ENCODE assay signal across 34 cellular contexts in genomic region chr2:88067189-88067588, GRCh38. TPM values are rescaled to one million over a fixed set of nuclear protein-coding genes. Genes with fewer than 3 reads are reported as not detected.
DNase-seq lines count a peak whose midpoint lies in the region; ATAC-seq and TF ChIP-seq lines count a peak whose summit lies in the region.
"Had no signal": no experiment of that assay in that cellular context is flagged by ENCODE, and none has a peak within 500 bp of the region (broad histone marks: within the 10 kb centered on the region; RNA-seq: fewer than 3 reads in every experiment).

No MANE protein-coding gene starts in this region.

- no peak overlapping the region for H3K23ac ChIP-seq in trophoblast cell (ENCODE audit: low read length)

- H2BK120ac ChIP-seq in trophoblast cell (ENCODE audit: insufficient read depth, low read length, poor library complexity), result peak overlapping the region; percentile 59

- H3K36me3 ChIP-seq in left ventricle myocardium inferior, result no peaks in the 10 kb centered on the region
- H3K36me3 ChIP-seq in trophoblast cell (ENCODE audit: control insufficient read depth in 1 of 2, insufficient read depth in 2 of 2, low read length in 2 of 2), result no peaks in the 10 kb centered on the region
- H3K36me3 ChIP-seq in esophagus squamous epithelium, result no peaks in the 10 kb centered on the region
- H3K36me3 ChIP-seq: left lung had no signal

- no peak overlapping the region for H3K4ac ChIP-seq in trophoblast cell (ENCODE audit: low read depth, low read length)

- intact Hi-C loops in Right ventricle myocardium inferior (cut with DNase I) (loop anchor here (2.0 kb wide), 1 partner anchor 34 kb away; no protein-coding TSS in a partner anchor), cardiac septum (cut with DNase I) (no loop called here), left ventricle myocardium inferior (cut with micrococcal nuclease) (no loop called here), esophagus squamous epithelium (cut with DNase I) (no loop called here)

- no peak for DNase-seq in Right ventricle myocardium inferior (ENCODE audit: missing footprints)
- no peak for DNase-seq in cardiac septum (ENCODE audit: low spot score)
- peak; percentile 35 for DNase-seq in left ventricle myocardium inferior
- DNase-seq in trophoblast cell, result no peak
- DNase-seq in epidermal melanocyte (ENCODE audit: insufficient read length, low spot score), result no peak
- no peak for DNase-seq in esophagus squamous epithelium (lab: John Stamatoyannopoulos, UW)
- DNase-seq in effector CD8-positive, alpha-beta T cell (lab: John Stamatoyannopoulos, UW), result no peak
- DNase-seq: 8988T; activated CD4-positive, alpha-beta memory T cell treated with anti-CD3 and anti-CD28 coated beads for 36 hours; activated CD4-positive, alpha-beta T cell treated with anti-CD3 and anti-CD28 coated beads for 1 hour; activated CD8-positive, alpha-beta memory T cell treated with anti-CD3 and anti-CD28 coated beads, Interleukin-2, amount 50 U/mL, for 4 hours; activated naive CD4-positive, alpha-beta T cell treated with anti-CD3 and anti-CD28 coated beads, Interleukin-2, amount 10 ng/mL, durations not matched to agents 7 days and 5 days; body of pancreas; C1 segment of cervical spinal cord; COR-L47; dorsolateral prefrontal cortex; left lung; mesendoderm; naive thymus-derived CD8-positive, alpha-beta T cell; NCI-H1092; NCI-H187; NCI-H2171; NCI-H510A treated with DMSO at 0.1 percent for 48 hours; NK-92 treated with Interleukin-12 subunit alpha and Interleukin-12 subunit beta, amount 100 ng/mL, for 24 hours; occipital lobe; stimulated activated CD4-positive, alpha-beta T cell treated with anti-CD3 and anti-CD28 coated beads, Interleukin-1b, Interleukin-23, amount 100 ng/mL, for 48 hours; stimulated activated naive CD4-positive, alpha-beta T cell treated with Interleukin-2 at 50 U/mL for 16 hours had no signal

- peak overlapping the region; percentile 70 for H4K91ac ChIP-seq in trophoblast cell (ENCODE audit: low read depth, low read length)

- peak overlapping the region; percentile 11 for H2BK5ac ChIP-seq in trophoblast cell (ENCODE audit: low read depth, low read length, poor library complexity)

- no peak overlapping the region for H2AK5ac ChIP-seq in trophoblast cell (ENCODE audit: low read length)

- H3K27me3 ChIP-seq in left ventricle myocardium inferior (ENCODE audit: low read depth) (peaks cover 21% of the 10 kb centered on the region), trophoblast cell (ENCODE audit: insufficient read depth, low read length) (no peaks in the 10 kb centered on the region), esophagus squamous epithelium (no peaks in the 10 kb centered on the region)
- H3K27me3 ChIP-seq: body of pancreas, dorsolateral prefrontal cortex, left lung had no signal

- TF ChIP-seq CTCF in left ventricle myocardium inferior (IDR thresholded peaks at IDR 0.05; ENCODE audit: borderline replicate concordance), result no peak
- no peak for TF ChIP-seq CTCF in esophagus squamous epithelium (IDR thresholded peaks at IDR 0.05)

- peaks cover 8% of the 10 kb centered on the region for H3K79me1 ChIP-seq in trophoblast cell (ENCODE audit: low read length)

- H2BK12ac ChIP-seq in trophoblast cell (ENCODE audit: low read length), result no peak overlapping the region

- peak overlapping the region; percentile 22 for H4K8ac ChIP-seq in trophoblast cell (ENCODE audit: low read depth, low read length)

- no CpG with 5 or more reads among the region's 5 CpGs for WGBS in trophoblast cell (ENCODE audit: extremely low coverage, insufficient coverage, insufficient read length)
- 73 to 88% methylated on average over 1 to 3 of the region's 5 CpGs for WGBS in esophagus squamous epithelium, 2 donors

- H3K4me2 ChIP-seq in trophoblast cell (ENCODE audit: low read length), result peak overlapping the region; percentile 49

- H3K4me3 ChIP-seq in left ventricle myocardium inferior (peak overlapping the region; percentile 69), trophoblast cell (ENCODE audit: low read depth, low read length) (no peak overlapping the region), esophagus squamous epithelium (no peak overlapping the region)
- H3K4me3 ChIP-seq: body of pancreas, dorsolateral prefrontal cortex, left lung had no signal

- H3K9me3 ChIP-seq in left ventricle myocardium inferior (replicated peaks), result no peaks in the 10 kb centered on the region
- no peaks in the 10 kb centered on the region for H3K9me3 ChIP-seq in trophoblast cell (ENCODE audit: insufficient read depth, low read depth, low read length)
- H3K9me3 ChIP-seq in esophagus squamous epithelium, result no peaks in the 10 kb centered on the region
- H3K9me3 ChIP-seq: body of pancreas, left lung had no signal

- no peaks in the 10 kb centered on the region for H3K79me2 ChIP-seq in trophoblast cell (ENCODE audit: control insufficient read depth, insufficient read depth, low read length, poor library complexity)

- H3K4me1 ChIP-seq in left ventricle myocardium inferior, result no peaks in the 10 kb centered on the region
- H3K4me1 ChIP-seq in trophoblast cell (ENCODE audit: control insufficient read depth in 1 of 2, insufficient read depth in 2 of 2, low read length in 2 of 2), result peaks cover 5 to 15% of the 10 kb centered on the region in 2 experiments
- H3K4me1 ChIP-seq in esophagus squamous epithelium, result no peaks in the 10 kb centered on the region
- H3K4me1 ChIP-seq: body of pancreas, left lung had no signal

- H3K27ac ChIP-seq in left ventricle myocardium inferior (replicated peaks) (peak overlapping the region; percentile 90), trophoblast cell (ENCODE audit: low read depth, low read length) (peak overlapping the region; percentile 30), esophagus squamous epithelium (no peak overlapping the region)
- H3K27ac ChIP-seq: body of pancreas, dorsolateral prefrontal cortex, left lung had no signal

- no peak overlapping the region for H4K12ac ChIP-seq in trophoblast cell (ENCODE audit: low read depth, low read length)

- ATAC-seq in Right ventricle myocardium inferior, result peak; percentile 82
- ATAC-seq in HG02970 (IDR thresholded peaks at IDR 0.05; ENCODE audit: low FRiP score, unreplicated experiment), result no peak
- ATAC-seq: body of pancreas; left lung; naive thymus-derived CD8-positive, alpha-beta T cell had no signal

- no peak overlapping the region for H3K18ac ChIP-seq in trophoblast cell (ENCODE audit: low read length)

- H2AFZ ChIP-seq in trophoblast cell (ENCODE audit: insufficient read depth, low read length, poor library complexity), result no peak overlapping the region

- H3K14ac ChIP-seq in trophoblast cell (ENCODE audit: low read length), result peak overlapping the region; percentile 30

- TF ChIP-seq POLR2A in esophagus squamous epithelium (IDR thresholded peaks at IDR 0.05), result no peak

- H3K9ac ChIP-seq in trophoblast cell (ENCODE audit: low read length), result no peak overlapping the region

RNA-seq across cellular contexts. Expression of gene SMYD1, which starts 0.4 kb away (rescaled TPM):
- total RNA-seq in Right ventricle myocardium inferior (544 TPM), cardiac septum (295 TPM), left ventricle myocardium inferior (389 TPM), esophagus squamous epithelium (under 1 TPM in 1 of 4 donors, not detected in 3; 0.27 TPM)
- 3.2 and 4.2 TPM in 2 replicates for polyA plus RNA-seq in trophoblast cell (2013)
- total RNA-seq: activated CD4-positive, alpha-beta memory T cell treated with anti-CD3 and anti-CD28 coated beads for 36 hours; activated T-helper 1 cell treated with anti-CD3 and anti-CD28 coated beads, Interleukin-12 subunit alpha, Interleukin-12 subunit beta, Interleukin-2, Interleukin-4 antibody, amounts not matched to agents 30 ng/mL and 10 ng/mL and 1 ng/mL, durations not matched to agents 14 hours and 24 hours and 36 hours; body of pancreas; chondrocyte; M059J; naive thymus-derived CD8-positive, alpha-beta T cell; occipital lobe; pulmonary artery endothelial cell; temporal lobe had no signal
- polyA plus RNA-seq: naive thymus-derived CD8-positive, alpha-beta T cell had no signal

RNA-seq across cellular contexts. Expression of gene KRCC1, which starts 11.6 kb away (rescaled TPM):
- total RNA-seq in Right ventricle myocardium inferior (23.8 TPM), cardiac septum (25.2 TPM), left ventricle myocardium inferior (21.2 TPM), esophagus squamous epithelium (10 to 100 TPM; 11.7 to 28.4 (median 20.1) TPM)
- polyA plus RNA-seq in trophoblast cell (2013), result 18.5 and 19.1 TPM in 2 replicates

RNA-seq across cellular contexts. Expression of gene RNU2-63P, which starts 50.8 kb away (rescaled TPM):
- not detected for total RNA-seq in Right ventricle myocardium inferior
- not detected for total RNA-seq in cardiac septum
- total RNA-seq in left ventricle myocardium inferior, result not detected
- not detected in 2 replicates for polyA plus RNA-seq in trophoblast cell (2013)
- not detected for total RNA-seq in esophagus squamous epithelium
- total RNA-seq: body of pancreas, left lung, M059J, occipital lobe, pulmonary artery endothelial cell, temporal lobe, urinary bladder had no signal
- polyA plus RNA-seq: urinary bladder had no signal

Comparison
In these comparisons a context has a peak if more than half of its experiments do, and no peak if none do; other contexts are left out.
1. H3K27ac ChIP-seq: peak in left ventricle myocardium inferior (single experiment) and trophoblast cell (single experiment); none in esophagus squamous epithelium (0 of 4).
2. RNA of gene SMYD1, which starts 0.4 kb away (total RNA-seq): 544 TPM in Right ventricle myocardium inferior (single experiment), 389 TPM in left ventricle myocardium inferior (single experiment) and 295 TPM in cardiac septum (single experiment); 0.27 TPM in esophagus squamous epithelium; every median in the first group is over 100 times any median in the second.